Comparison of ENCODE assay signal across 8 cellular contexts in the genomic region with DNA sequence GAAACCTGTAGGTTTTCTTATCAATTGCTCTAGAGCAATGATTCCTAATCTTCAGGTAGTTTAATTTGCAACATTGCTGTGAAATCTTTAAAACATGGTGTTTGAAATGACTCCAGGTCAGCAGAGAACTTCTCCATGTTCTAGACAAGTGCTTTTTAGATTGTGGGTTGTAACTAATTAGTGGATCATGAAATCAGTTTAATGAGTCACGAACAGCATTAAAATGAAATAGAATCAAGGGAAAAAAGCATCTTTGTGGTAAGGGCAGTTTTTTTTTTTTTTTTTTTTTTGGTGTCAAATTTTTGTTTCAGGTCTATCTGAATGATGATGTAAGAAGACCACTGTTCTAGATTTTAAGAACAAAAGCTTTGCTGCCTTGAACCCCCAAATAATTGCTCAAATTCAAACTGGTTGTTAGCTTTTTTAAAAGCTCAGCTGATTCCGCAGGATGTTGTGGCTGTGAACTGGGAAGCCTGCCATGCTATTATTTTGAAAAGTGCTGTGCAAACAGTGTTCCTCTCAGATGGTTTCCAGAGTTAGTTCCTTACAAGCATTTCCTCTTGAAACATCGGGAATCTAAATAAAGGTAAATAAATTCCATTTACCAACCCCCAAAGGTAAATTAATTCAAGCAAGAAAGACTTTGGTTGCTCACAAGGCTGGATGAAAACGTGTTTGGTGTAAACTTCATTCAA. TPM values are rescaled to one million over a fixed set of nuclear protein-coding genes. Genes with fewer than 3 reads are reported as not detected.
DNase-seq lines count a peak whose midpoint lies in the region; ATAC-seq and TF ChIP-seq lines count a peak whose summit lies in the region.

No MANE protein-coding gene starts in this region.

- H3K4me1 ChIP-seq in iPS-15b (ENCODE audit: control insufficient read depth, insufficient read depth, low read length) (peaks cover 25% of the 10 kb centered on the region), stomach (peaks cover 33 to 49% (median 40%) of the 10 kb centered on the region in 4 donors)

- ATAC-seq in HG03095 (IDR thresholded peaks at IDR 0.05; ENCODE audit: unreplicated experiment) (no peak), GM21723 (IDR thresholded peaks at IDR 0.05; ENCODE audit: unreplicated experiment) (no peak)
- no peak for ATAC-seq in naive thymus-derived CD8-positive, alpha-beta T cell

- TF ChIP-seq CTCF in VCaP (conservative IDR thresholded peaks at IDR 0.05) (no peak), stomach (IDR thresholded peaks at IDR 0.05) (no peak), GM10248 (IDR thresholded peaks at IDR 0.05; ENCODE audit: control extremely low read depth, extremely low read depth, low read depth, missing control alignments) (no peak)

- H3K4me3 Mint-ChIP-seq in naive thymus-derived CD8-positive, alpha-beta T cell = peak overlapping the region in 2 of 10 donors; percentile 23 to 79

- H3K9ac ChIP-seq in iPS-15b (ENCODE audit: low read depth, low read length) = no peak overlapping the region

- H3K27me3 ChIP-seq in iPS-15b (ENCODE audit: control insufficient read depth, insufficient read depth, low read length) (peaks cover 3% of the 10 kb centered on the region), stomach (no peaks in the 10 kb centered on the region)

- H3K4me3 ChIP-seq in iPS-15b (ENCODE audit: low read depth, low read length) = peak overlapping the region; percentile 38
- H3K4me3 ChIP-seq in stomach = peak overlapping the region in 2 of 4 donors; percentile 5

- H3K4me1 Mint-ChIP-seq in naive thymus-derived CD8-positive, alpha-beta T cell = peaks cover 0 to 58% (median 0%) of the 10 kb centered on the region in 4 donors

- H3K9me3 ChIP-seq in iPS-15b (ENCODE audit: control insufficient read depth, insufficient read depth, low read length) (no peaks in the 10 kb centered on the region), stomach (peaks cover 0 to 5% (median 1%) of the 10 kb centered on the region in 4 donors)

- no peak for TF ChIP-seq POLR2A in stomach (IDR thresholded peaks at IDR 0.05)

- intact Hi-C loops in stomach (cut with DNase I; ENCODE audit: low total_unique reads) = no loop called here

- H3K36me3 Mint-ChIP-seq in naive thymus-derived CD8-positive, alpha-beta T cell = peaks cover 0 to 5% (median 3%) of the 10 kb centered on the region in 3 donors

- peak overlapping the region; percentile 46 for H3K27ac ChIP-seq in VCaP
- peak overlapping the region; percentile 86 to 98 (median 89) for H3K27ac ChIP-seq in stomach

- peaks cover 0 to 35% (median 7%) of the 10 kb centered on the region in 5 donors for H3K27me3 Mint-ChIP-seq in naive thymus-derived CD8-positive, alpha-beta T cell

- TF ChIP-seq EP300 in stomach (IDR thresholded peaks at IDR 0.05) = no peak

- POLR2A ChIA-PET in naive thymus-derived CD8-positive, alpha-beta T cell (lab: Charles Lee) = no interaction called here
- POLR2A ChIA-PET in GM10248 (lab: Yijun Ruan, JAX) = no interaction called here

- peaks cover 0 to 19% (median 12%) of the 10 kb centered on the region in 9 donors for H3K9me3 Mint-ChIP-seq in naive thymus-derived CD8-positive, alpha-beta T cell

- CTCF ChIA-PET in GM10248 (lab: Yijun Ruan, JAX) = interaction anchor here (1.3 to 2.5 kb wide), 4 partner anchors 16 to 97 kb away, joined by 4 to 9 read pairs (median 5); no protein-coding TSS in a partner anchor

- peak; percentile 47 for DNase-seq in LoVo (ENCODE audit: low spot score)
- DNase-seq in stomach = peak; percentile 72
- no peak for DNase-seq in naive thymus-derived CD8-positive, alpha-beta T cell
- no peak for DNase-seq in GM10248 (ENCODE audit: extremely low spot score)

- no peaks in the 10 kb centered on the region for H3K36me3 ChIP-seq in iPS-15b (ENCODE audit: control insufficient read depth, insufficient read depth, low read length)
- H3K36me3 ChIP-seq in stomach = no peaks in the 10 kb centered on the region

- 3 to 11% (median 5%) methylated on average over 4 of the region's 4 CpGs for WGBS in stomach, 5 donors

- H3K27ac Mint-ChIP-seq in naive thymus-derived CD8-positive, alpha-beta T cell = peak overlapping the region in 1 of 10 donors; percentile 44

RNA-seq across cellular contexts. Expression of a gene that starts 13.1 kb away (rescaled TPM):
- total RNA-seq in stomach = 100 to 1,000 TPM in 3 of 5 donors, 10 to 100 TPM in 2; 83.5 to 697 (median 176) TPM
- 100 to 1,000 TPM in 1 of 3 donors, 10 to 100 TPM in 2; 53.5 to 122 (median 93.5) TPM for polyA plus RNA-seq in stomach
- total RNA-seq in naive thymus-derived CD8-positive, alpha-beta T cell = 1 to 10 TPM; 1.7 to 2.2 TPM
- polyA plus RNA-seq in naive thymus-derived CD8-positive, alpha-beta T cell = not detected

Comparison
In these comparisons a context has a peak if more than half of its experiments do, and no peak if none do; other contexts are left out.
1. DNase-seq: peak in LoVo (single experiment) and stomach (single experiment); none in naive thymus-derived CD8-positive, alpha-beta T cell (0 of 10) and GM10248 (single experiment).
2. RNA of a gene that starts 13.1 kb away (total RNA-seq): 83.5 to 697 TPM in stomach; 1.7 to 2.2 TPM in naive thymus-derived CD8-positive, alpha-beta T cell; every median in the first group is over 10 times any median in the second.